ENCODE assay signal across 1 cellular context in genomic region chr19:36128392-36128736, GRCh38.
TF ChIP-seq lines count a peak whose summit lies in the region.

No MANE protein-coding gene starts in this region.

TF ChIP-seq in GM12878, 131 proteins besides CTCF, POLR2A, EP300 and RAD21:
- TF ChIP-seq NR2C2 (IDR thresholded peaks at IDR 0.05; ENCODE audit: borderline replicate concordance, control insufficient read depth, insufficient read length, low read depth) (no peak), CBX5 (IDR thresholded peaks at IDR 0.05; ENCODE audit: low read depth) (0 out of 2 replicates have a peak, but pooled peaks have one; percentile 46)
TF ChIP-seq in GM12878: peak in this region for 1.
